In the genomic region with DNA sequence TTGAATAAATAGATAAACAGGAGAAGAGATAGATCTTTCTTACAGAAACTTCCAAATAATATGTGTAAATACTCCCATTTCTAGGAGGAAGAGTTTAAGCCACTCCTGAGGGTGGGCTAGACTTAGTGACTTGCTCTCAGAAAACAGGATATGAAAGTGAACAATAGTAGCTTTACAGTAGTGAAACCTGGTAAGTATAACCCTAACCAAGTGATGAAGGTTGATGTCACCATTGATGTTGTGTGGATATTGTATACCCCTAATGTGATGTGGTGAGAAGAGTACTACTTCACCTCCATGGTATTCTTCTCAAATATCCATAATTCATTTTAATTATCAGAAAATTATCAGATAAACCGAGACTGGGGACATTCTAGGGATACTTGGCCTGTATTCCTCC, we compare ENCODE assay signal across 12 cellular contexts. TPM values are rescaled to one million over a fixed set of nuclear protein-coding genes. Genes with fewer than 3 reads are reported as not detected.
A peak's percentile ranks its signal among the peaks of the same experiment; 100 is the strongest.
DNase-seq lines count a peak whose midpoint lies in the region; ATAC-seq and TF ChIP-seq lines count a peak whose summit lies in the region.
"Had no signal": no experiment of that assay in that cellular context is flagged by ENCODE, and none has a peak within 500 bp of the region (broad histone marks: within the 10 kb centered on the region; RNA-seq: fewer than 3 reads in every experiment).

No MANE protein-coding gene starts in this region.

- no peak overlapping the region for H3K4me3 ChIP-seq in vagina
- H3K4me3 ChIP-seq: right lobe of liver had no signal

- H3K36me3 Mint-ChIP-seq in effector memory CD8-positive, alpha-beta T cell (ENCODE audit: insufficient read depth) = no peaks in the 10 kb centered on the region

- TF ChIP-seq POLR2A in vagina (IDR thresholded peaks at IDR 0.05) = no peak

- no peaks in the 10 kb centered on the region for H3K9me3 ChIP-seq in vagina
- H3K9me3 ChIP-seq: right lobe of liver had no signal

- H3K4me1 Mint-ChIP-seq in effector memory CD8-positive, alpha-beta T cell (ENCODE audit: low read depth in 2 of 2) = no peaks in the 10 kb centered on the region

- no peak for TF ChIP-seq CTCF in vagina (IDR thresholded peaks at IDR 0.05)

- ATAC-seq in GM19023 (IDR thresholded peaks at IDR 0.05; ENCODE audit: unreplicated experiment) (peak; percentile 79), GM21717 (IDR thresholded peaks at IDR 0.05; ENCODE audit: unreplicated experiment) (peak; percentile 99), HG03159 (IDR thresholded peaks at IDR 0.05; ENCODE audit: unreplicated experiment) (peak; percentile 100)
- no peak for ATAC-seq in effector memory CD8-positive, alpha-beta T cell (replicated peaks)
- ATAC-seq: right lobe of liver had no signal

- H3K4me3 Mint-ChIP-seq in effector memory CD8-positive, alpha-beta T cell = no peak overlapping the region

- no peaks in the 10 kb centered on the region for H3K27me3 ChIP-seq in vagina
- H3K27me3 ChIP-seq: right lobe of liver had no signal

- no peaks in the 10 kb centered on the region for H3K9me3 Mint-ChIP-seq in effector memory CD8-positive, alpha-beta T cell

- intact Hi-C loops in vagina (cut with DNase I) = no loop called here

- no peaks in the 10 kb centered on the region for H3K36me3 ChIP-seq in vagina
- H3K36me3 ChIP-seq: right lobe of liver had no signal

- no peak overlapping the region for H3K27ac Mint-ChIP-seq in effector memory CD8-positive, alpha-beta T cell

- no peaks in the 10 kb centered on the region for H3K4me1 ChIP-seq in vagina
- H3K4me1 ChIP-seq: right lobe of liver had no signal

- DNase-seq in epithelial cell of prostate (ENCODE audit: low read depth, low spot score) = no peak
- DNase-seq in Kasumi-1 (lab: John Stamatoyannopoulos, UW) = no peak
- no peak for DNase-seq in vagina (ENCODE audit: extremely low spot score in 2 of 2)
- DNase-seq in effector memory CD8-positive, alpha-beta T cell = no peak
- DNase-seq in NCI-H2029 (lab: John Stamatoyannopoulos, UW) = no peak
- DNase-seq: DMS79 treated with DMSO at 0.1 percent for 48 hours, mesendoderm, NCI-H1417 treated with DMSO at 0.1 percent for 48 hours, right lobe of liver had no signal

- H3K27ac ChIP-seq in epithelial cell of prostate = peak overlapping the region; percentile 43
- H3K27ac ChIP-seq in vagina = no peak overlapping the region
- H3K27ac ChIP-seq: right lobe of liver had no signal

- H3K27me3 Mint-ChIP-seq in effector memory CD8-positive, alpha-beta T cell = peaks cover 0 to 8% of the 10 kb centered on the region in 2 donors

RNA-seq across cellular contexts. Expression of a gene that starts 20.9 kb away (rescaled TPM):
- 3.9 TPM for total RNA-seq in vagina
